In genomic region chr15:88613074-88613944, GRCh38 we compare ENCODE assay signal across 20 cellular contexts. TPM values are rescaled to one million over a fixed set of nuclear protein-coding genes. Genes with fewer than 3 reads are reported as not detected.
A peak's percentile ranks its signal among the peaks of the same experiment; 100 is the strongest.
DNase-seq lines count a peak whose midpoint lies in the region; ATAC-seq, FAIRE-seq and TF ChIP-seq lines count a peak whose summit lies in the region.
"Had no signal": no experiment of that assay in that cellular context is flagged by ENCODE, and none has a peak within 500 bp of the region (broad histone marks: within the 10 kb centered on the region; RNA-seq: fewer than 3 reads in every experiment).

No MANE protein-coding gene starts in this region.

- peaks cover 52% of the 10 kb centered on the region for H3K4me1 Mint-ChIP-seq in neural crest cell

- intact Hi-C loops in K562 (cut with micrococcal nuclease) (no loop called here), posterior cingulate gyrus (cut with DNase I) (no loop called here)

- H3K9ac ChIP-seq in HUES6 (ENCODE audit: low read length) (peak overlapping the region; percentile 54), K562 (ENCODE audit: insufficient read depth in 1 of 2, low read depth in 2 of 2, low read length in 2 of 2) (no peak overlapping the region)
- H3K9ac ChIP-seq: BLaER1 had no signal

- no TSS peak for BruUV-seq in K562 (replicated peaks; lab: Mats Ljungman, UMichigan)

- H3K27ac Mint-ChIP-seq in neural crest cell (ENCODE audit: unreplicated experiment), result no peak overlapping the region
- H3K27ac Mint-ChIP-seq: activated naive CD4-positive, alpha-beta T cell treated with anti-CD3 and anti-CD28 coated beads, Interleukin-2, amount 50 U/mL, for 72 hours; activated T-cell treated with anti-CD3 and anti-CD28 coated beads, Interleukin-2, amount 50 U/mL, for 24 hours had no signal

- peaks cover 61% of the 10 kb centered on the region for H3K4me1 ChIP-seq in HUES6 (ENCODE audit: control insufficient read depth, insufficient read depth, low read length)
- H3K4me1 ChIP-seq in K562 (replicated peaks in 1 of 2; ENCODE audit: control insufficient read depth in 2 of 2, insufficient read depth in 2 of 2, low read length in 2 of 2), result peaks cover 0 to 9% of the 10 kb centered on the region in 2 experiments; a peak in 2 of 5 replicates
- H3K4me1 ChIP-seq in foreskin keratinocyte, result no peaks in the 10 kb centered on the region
- H3K4me1 ChIP-seq: esophagus muscularis mucosa, heart left ventricle, tibial artery had no signal

- no peaks in the 10 kb centered on the region for H3K79me2 ChIP-seq in K562 (ENCODE audit: control insufficient read depth, insufficient read depth, low read length)

- FAIRE-seq in GM12892 (lab: Jason Lieb, UNC) (peak; percentile 24), K562 (lab: Jason Lieb, UNC) (peak; percentile 32)

- no peaks in the 10 kb centered on the region for H3K9me3 Mint-ChIP-seq in neural crest cell
- H3K9me3 Mint-ChIP-seq: activated naive CD4-positive, alpha-beta T cell treated with anti-CD3 and anti-CD28 coated beads, Interleukin-2, amount 50 U/mL, for 72 hours; activated T-cell treated with anti-CD3 and anti-CD28 coated beads, Interleukin-2, amount 50 U/mL, for 24 hours; brain had no signal

- H4K20me1 ChIP-seq in K562 (replicated peaks; ENCODE audit: control insufficient read depth, insufficient read depth, low read length), result no peaks in the 10 kb centered on the region
- H4K20me1 ChIP-seq: BLaER1 had no signal

- H3K4me3 ChIP-seq in HUES6 (ENCODE audit: low read depth, low read length) (0 out of 2 replicates have a peak overlapping the region, but pooled peaks have one; percentile 1), K562 (no peak overlapping the region), MG63 (no peak overlapping the region)
- H3K4me3 ChIP-seq: BLaER1, esophagus muscularis mucosa, heart left ventricle, skin epidermis, tibial artery had no signal

- H3K36me3 ChIP-seq in HUES6 (ENCODE audit: control insufficient read depth, insufficient read depth, low read length), result no peaks in the 10 kb centered on the region
- no peaks in the 10 kb centered on the region for H3K36me3 ChIP-seq in K562 (ENCODE audit: control insufficient read depth, insufficient read depth, low read length)
- H3K36me3 ChIP-seq in MG63, result no peaks in the 10 kb centered on the region
- H3K36me3 ChIP-seq: BLaER1, esophagus muscularis mucosa, heart left ventricle, tibial artery had no signal

- H3K9me1 ChIP-seq in K562 (ENCODE audit: control insufficient read depth, insufficient read depth, low read length), result no peaks in the 10 kb centered on the region

- POLR2A ChIA-PET in K562 (lab: Yijun Ruan, JAX), result interaction anchor here (0.7 kb wide), 1 partner anchor 138 kb away, joined by 3 read pairs; no protein-coding TSS in a partner anchor

- TF ChIP-seq CTCF in K562 (IDR thresholded peaks at IDR 0.05 in 2 of 3, conservative IDR thresholded peaks at IDR 0.05 in 1 of 3; ENCODE audit: insufficient read depth in 2 of 3, low read depth in 1 of 3, low read length in 3 of 3) (no peak), neural crest cell (conservative IDR thresholded peaks at IDR 0.05) (no peak), foreskin keratinocyte (conservative IDR thresholded peaks at IDR 0.05) (no peak)

- H3K27me3 ChIP-seq in HUES6 (ENCODE audit: control insufficient read depth, insufficient read depth, low read length), result peaks cover 8% of the 10 kb centered on the region; the same call in 1 of the 2 replicates
- peaks cover 0 to 11% of the 10 kb centered on the region in 2 experiments; a peak in 1 of 5 replicates for H3K27me3 ChIP-seq in K562 (ENCODE audit: control insufficient read depth in 2 of 2, insufficient read depth in 2 of 2, low read length in 2 of 2)
- peaks cover 14% of the 10 kb centered on the region for H3K27me3 ChIP-seq in MG63
- H3K27me3 ChIP-seq in foreskin keratinocyte, result peaks cover 27% of the 10 kb centered on the region
- H3K27me3 ChIP-seq: BLaER1 had no signal

- DNase-seq in GM12892 (ENCODE audit: insufficient read length) (no peak), K562 (ENCODE audit: extremely low read depth in 1 of 4, low spot score in 3 of 4) (no peak), neural crest cell (ENCODE audit: low read depth, low spot score) (no peak), MG63 (no peak), foreskin keratinocyte (no peak), islet precursor cell (no peak), posterior cingulate gyrus (no peak)
- DNase-seq: activated T-cell treated with anti-CD3 and anti-CD28 coated beads, Interleukin-2, amount 50 U/mL, for 24 hours; heart left ventricle; left colon; NCI-H1048; NCI-H748 treated with DMSO at 0.1 percent for 48 hours; tibial artery had no signal

- ATAC-seq in K562 (no peak), foreskin keratinocyte (no peak)

- in situ Hi-C loops in K562 (cut with MboI), result no loop called here

- no peak overlapping the region for H2AFZ ChIP-seq in K562 (ENCODE audit: low read depth, low read length)

- TF ChIP-seq EP300 in K562 (IDR thresholded peaks at IDR 0.05; ENCODE audit: low read length), result no peak

- no peaks in the 10 kb centered on the region for H3K36me3 Mint-ChIP-seq in neural crest cell (ENCODE audit: low read depth)

- H3K4me3 Mint-ChIP-seq in neural crest cell, result peak overlapping the region; percentile 35
- H3K4me3 Mint-ChIP-seq: activated T-cell treated with anti-CD3 and anti-CD28 coated beads, Interleukin-2, amount 50 U/mL, for 24 hours had no signal

- no peak for TF ChIP-seq RAD21 in K562 (CRISPR knock-in tag; conservative IDR thresholded peaks at IDR 0.05 in 1 of 2, IDR thresholded peaks at IDR 0.05 in 1 of 2)

- H3K27ac ChIP-seq in HUES6 (ENCODE audit: low read depth, low read length), result peak overlapping the region; percentile 45; the same call in 1 of the 2 replicates
- no peak overlapping the region for H3K27ac ChIP-seq in K562 (ENCODE audit: extremely low read depth, low read depth, low read length)
- no peak overlapping the region for H3K27ac ChIP-seq in foreskin keratinocyte
- H3K27ac ChIP-seq: BLaER1, esophagus muscularis mucosa, heart left ventricle, RWPE1, skin epidermis, tibial artery had no signal

- 17% methylated on average over 7 of the region's 7 CpGs for WGBS in K562 (ENCODE audit: insufficient coverage, low coverage, missing lambda C conversion rate)

- H3K4me2 ChIP-seq in K562 (ENCODE audit: insufficient read depth, low read length), result no peak overlapping the region
- H3K4me2 ChIP-seq: BLaER1 had no signal

- TF ChIP-seq POLR2A in GM12892 (IDR thresholded peaks at IDR 0.05; ENCODE audit: low read depth, low read length) (no peak), K562 (conservative IDR thresholded peaks at IDR 0.05) (no peak)

- no peaks in the 10 kb centered on the region for H3K9me3 ChIP-seq in HUES6 (ENCODE audit: control insufficient read depth, insufficient read depth, low read depth, low read length)
- H3K9me3 ChIP-seq in K562 (replicated peaks; ENCODE audit: control insufficient read depth, insufficient read depth, low read depth, low read length), result no peaks in the 10 kb centered on the region
- no peaks in the 10 kb centered on the region for H3K9me3 ChIP-seq in MG63
- H3K9me3 ChIP-seq: BLaER1, esophagus muscularis mucosa, heart left ventricle, tibial artery had no signal

- H3K27me3 Mint-ChIP-seq in neural crest cell (ENCODE audit: low read depth), result peaks cover 46% of the 10 kb centered on the region

- CTCF ChIA-PET in K562 (lab: Yijun Ruan, JAX; ENCODE audit: low intra/inter-chr PET ratio), result interaction anchor here (2.6 kb wide), 1 partner anchor 136 kb away, joined by 34 read pairs; no protein-coding TSS in a partner anchor

RNA-seq across cellular contexts. Expression of gene AEN, which starts 7.8 kb away (rescaled TPM):
- polyA plus RNA-seq in GM12892 (2012; ENCODE audit: missing spikeins), result 22.9 TPM
- total RNA-seq in K562 (2011; cell fraction: chromatin; rRNA removed; ENCODE audit: low replicate concordance), result 39.3 and 74.9 TPM in 2 replicates
- 60.9 and 72.5 TPM in 2 replicates for total RNA-seq in K562 (2011; cell fraction: nucleolus; rRNA removed)
- total RNA-seq in K562 (2011; cell fraction: nucleoplasm; rRNA removed), result 49.7 and 55.9 TPM in 2 replicates
- total RNA-seq in K562 (2014; rRNA removed), result 51.0 and 56.6 TPM in 2 replicates
- total RNA-seq in K562 (2014; rRNA removed; fragmentation: Illumina TruSeq; extraction: Trizol), result 24.6 and 26.3 TPM in 2 replicates
- total RNA-seq in K562 (2015; rRNA removed; fragmentation: Illumina TruSeq; extraction: Trizol), result 40.0 and 40.9 TPM in 2 replicates
- total RNA-seq in K562 (2021), result 49.2 and 52.7 TPM in 2 replicates
- polyA plus RNA-seq in K562 (2011; rRNA removed), result 30.8 and 32.8 TPM in 2 replicates
- polyA plus RNA-seq in K562 (2011; cell fraction: cytosol; rRNA removed), result 31.2 and 50.1 TPM in 2 replicates
- polyA plus RNA-seq in K562 (2011; cell fraction: nucleus; rRNA removed), result 44.5 and 69.3 TPM in 2 replicates
- polyA plus RNA-seq in K562 (2012), result 22.0 and 27.2 TPM in 2 replicates
- 31.6 and 35.1 TPM in 2 replicates for polyA plus RNA-seq in K562 (2014; fragmentation: Illumina TruSeq; extraction: Trizol)
- polyA plus RNA-seq in K562 (2014; fragmentation: Nextera tagmentation; extraction: Ambion mirVana), result 10 to 100 TPM in 1 of 2 experiments, 1 to 10 TPM in 1; 9.0 to 11.7 TPM
- polyA plus RNA-seq in K562 (2014; rRNA removed), result 35.5 and 45.5 TPM in 2 replicates
- polyA minus RNA-seq in K562 (2011; rRNA and poly(A)+ RNA removed), result 20.7 and 30.4 TPM in 2 replicates
- 20.4 and 26.9 TPM in 2 replicates for polyA minus RNA-seq in K562 (2011; cell fraction: cytosol; rRNA and poly(A)+ RNA removed)
- polyA minus RNA-seq in K562 (2011; cell fraction: nucleus; rRNA and poly(A)+ RNA removed), result 39.8 and 44.6 TPM in 2 replicates
- total RNA-seq in neural crest cell, result 45.7 and 47.9 TPM in 2 replicates
- total RNA-seq in MG63 (2014; rRNA removed; shearing (Covaris generic); ENCODE audit: low replicate concordance), result 33.5 and 48.4 TPM in 2 replicates
- 47.6 and 50.0 TPM in 2 replicates for total RNA-seq in foreskin keratinocyte
- polyA plus RNA-seq in foreskin keratinocyte, result 25.8 and 26.6 TPM in 2 replicates

RNA-seq across cellular contexts. Expression of gene ISG20, which starts 25.5 kb away (rescaled TPM):
- 62.9 TPM for polyA plus RNA-seq in GM12892 (2012; ENCODE audit: missing spikeins)
- total RNA-seq in K562 (2011; cell fraction: chromatin; rRNA removed; ENCODE audit: low replicate concordance), result 1.2 and 4.5 TPM in 2 replicates
- 2.2 and 2.7 TPM in 2 replicates for total RNA-seq in K562 (2011; cell fraction: nucleolus; rRNA removed)
- total RNA-seq in K562 (2011; cell fraction: nucleoplasm; rRNA removed), result 2.3 and 3.1 TPM in 2 replicates
- total RNA-seq in K562 (2014; rRNA removed), result 1.3 and 2.4 TPM in 2 replicates
- 0.16 and 0.36 TPM in 2 replicates for total RNA-seq in K562 (2014; rRNA removed; fragmentation: Illumina TruSeq; extraction: Trizol)
- 0.65 and 1.1 TPM in 2 replicates for total RNA-seq in K562 (2015; rRNA removed; fragmentation: Illumina TruSeq; extraction: Trizol)
- total RNA-seq in K562 (2021), result 1.9 TPM in 2 replicates
- 0.43 and 1.0 TPM in 2 replicates for polyA plus RNA-seq in K562 (2011; rRNA removed)
- polyA plus RNA-seq in K562 (2011; cell fraction: cytosol; rRNA removed), result 0.35 and 1.8 TPM in 2 replicates
- polyA plus RNA-seq in K562 (2011; cell fraction: nucleus; rRNA removed), result 0.76 and 1.9 TPM in 2 replicates
- 1.4 and 4.0 TPM in 2 replicates for polyA plus RNA-seq in K562 (2012)
- polyA plus RNA-seq in K562 (2014; fragmentation: Illumina TruSeq; extraction: Trizol), result 0.06 and 0.32 TPM in 2 replicates
- polyA plus RNA-seq in K562 (2014; fragmentation: Nextera tagmentation; extraction: Ambion mirVana), result under 1 TPM; 0.70 to 1.00 TPM
- 1.7 and 2.1 TPM in 2 replicates for polyA plus RNA-seq in K562 (2014; rRNA removed)
- polyA minus RNA-seq in K562 (2011; rRNA and poly(A)+ RNA removed), result 0.11 and 0.30 TPM in 2 replicates
- polyA minus RNA-seq in K562 (2011; cell fraction: cytosol; rRNA and poly(A)+ RNA removed), result not detected in 2 replicates
- 0.67 and 1.5 TPM in 2 replicates for polyA minus RNA-seq in K562 (2011; cell fraction: nucleus; rRNA and poly(A)+ RNA removed)
- 1.1 and 1.5 TPM in 2 replicates for total RNA-seq in neural crest cell
- 19.2 TPM in 1 of 2 replicates, not detected in the other for total RNA-seq in MG63 (2014; rRNA removed; shearing (Covaris generic); ENCODE audit: low replicate concordance)
- total RNA-seq in foreskin keratinocyte, result 8.3 and 15.2 TPM in 2 replicates
- polyA plus RNA-seq in foreskin keratinocyte, result 14.6 and 24.8 TPM in 2 replicates
